Comparison of ENCODE assay signal across 8 cellular contexts in genomic region chr2:70302195-70302546, GRCh38. TPM values are rescaled to one million over a fixed set of nuclear protein-coding genes. Genes with fewer than 3 reads are reported as not detected.
A peak's percentile ranks its signal among the peaks of the same experiment; 100 is the strongest.
DNase-seq lines count a peak whose midpoint lies in the region; ATAC-seq and TF ChIP-seq lines count a peak whose summit lies in the region.
"Not testable (repeated sequence)": the region's sequence is repeated elsewhere in the genome, so short reads cannot be mapped to it uniquely, and the experiment has no call there.

No MANE protein-coding gene starts in this region.

- peaks cover 20% of the 10 kb centered on the region for H3K4me1 Mint-ChIP-seq in activated T-helper 17 cell treated with anti-CD3 and anti-CD28 coated beads, Interleukin-2, amount 50 U/mL, for 72 hours
- H3K4me1 Mint-ChIP-seq in dendritic cell treated with granulocyte-macrophage colony-stimulating factor and Interleukin-4, amounts not matched to agents 40 ng/mL and 50 ng/mL, for 4 days (ENCODE audit: low read depth) = peaks cover 18% of the 10 kb centered on the region
- peaks cover 30% of the 10 kb centered on the region for H3K4me1 Mint-ChIP-seq in neural crest cell
- peaks cover 28% of the 10 kb centered on the region for H3K4me1 Mint-ChIP-seq in stimulated activated memory B cell treated with anti-CD40 and anti-IgM and Interleukin-4, amounts not matched to agents 10 μg/mL and 1 μg/mL and 100 μg/mL, for 72 hours

- POLR2A ChIA-PET in A673 (lab: Charles Lee; ENCODE audit: low non-redundant PET) = interaction anchor here (0.7 kb wide), 1 partner anchor 401 kb away, joined by 9 read pairs; no protein-coding TSS in a partner anchor

- TF ChIP-seq CTCF in A673 (conservative IDR thresholded peaks at IDR 0.05; ENCODE audit: low read depth, low read length); neural crest cell (conservative IDR thresholded peaks at IDR 0.05): not testable (repeated sequence)
- peak; percentile 68 for TF ChIP-seq CTCF in RWPE2 (IDR thresholded peaks at IDR 0.05; ENCODE audit: poor library complexity, severe bottlenecking)

- not testable (repeated sequence) for H3K27ac ChIP-seq in A673 (ENCODE audit: low read depth, low read length, poor library complexity, severe bottlenecking); RWPE2 (ENCODE audit: poor library complexity, severe bottlenecking); iPS-18a (ENCODE audit: low read length)

- not testable (repeated sequence) for H3K27me3 ChIP-seq in A673 (replicated peaks; ENCODE audit: insufficient read depth, low read depth, low read length, poor library complexity); HAP-1 (ENCODE audit: low read depth); RWPE2 (ENCODE audit: insufficient read depth, poor library complexity, severe bottlenecking); iPS-18a (ENCODE audit: control insufficient read depth, insufficient read depth, low read length)

- in situ Hi-C loops in HAP-1 (cut with MboI; ENCODE audit: low sequenced_read_pairs) = loop anchor here (10.0 to 25.0 kb wide), 2 partner anchors 343 to 635 kb away; partner anchors contain the start of gene ATP6V1B1

- not testable (repeated sequence) for DNase-seq in A673 (ENCODE audit: low spot score); HAP-1 (ENCODE audit: low spot score in 2 of 2); RWPE2 (ENCODE audit: low spot score); neural crest cell (ENCODE audit: low read depth, low spot score)

- CTCF ChIA-PET in A673 (lab: Charles Lee) = interaction anchor here (0.7 to 1.2 kb wide), 4 partner anchors 12 to 577 kb away, joined by 3 to 6 read pairs (median 3); no protein-coding TSS in a partner anchor

- H3K4me1 ChIP-seq in A673 (ENCODE audit: insufficient read depth, low read length, poor library complexity, severe bottlenecking) (peaks cover 13% of the 10 kb centered on the region), HAP-1 (peaks cover 17% of the 10 kb centered on the region), iPS-18a (ENCODE audit: control insufficient read depth, low read depth, low read length) (peaks cover 10% of the 10 kb centered on the region)
- H3K4me1 ChIP-seq in RWPE2 (ENCODE audit: insufficient read depth, poor library complexity, severe bottlenecking) = not testable (repeated sequence)

- H3K36me3 ChIP-seq in A673 (ENCODE audit: insufficient read depth, low read length, poor library complexity, severe bottlenecking) = not testable (repeated sequence)
- H3K36me3 ChIP-seq in HAP-1 (replicated peaks) = peaks cover 31% of the 10 kb centered on the region
- peaks cover 27% of the 10 kb centered on the region for H3K36me3 ChIP-seq in RWPE2 (ENCODE audit: low read depth)
- H3K36me3 ChIP-seq in iPS-18a (ENCODE audit: control insufficient read depth, low read depth, low read length) = peaks cover 10% of the 10 kb centered on the region

- not testable (repeated sequence) for H3K9me3 ChIP-seq in A673 (ENCODE audit: low read depth, low read length, poor library complexity, severe bottlenecking); HAP-1; RWPE2 (ENCODE audit: severe bottlenecking); iPS-18a (ENCODE audit: control insufficient read depth, low read depth, low read length)

- not testable (repeated sequence) for H3K9me3 Mint-ChIP-seq in activated T-helper 17 cell treated with anti-CD3 and anti-CD28 coated beads, Interleukin-2, amount 50 U/mL, for 72 hours; dendritic cell treated with granulocyte-macrophage colony-stimulating factor and Interleukin-4, amounts not matched to agents 40 ng/mL and 50 ng/mL, for 4 days; neural crest cell; stimulated activated memory B cell treated with anti-CD40 and anti-IgM and Interleukin-4, amounts not matched to agents 10 μg/mL and 1 μg/mL and 100 μg/mL, for 72 hours

- H3K27ac Mint-ChIP-seq in activated T-helper 17 cell treated with anti-CD3 and anti-CD28 coated beads, Interleukin-2, amount 50 U/mL, for 72 hours; neural crest cell (ENCODE audit: unreplicated experiment): not testable (repeated sequence)
- H3K27ac Mint-ChIP-seq in dendritic cell treated with granulocyte-macrophage colony-stimulating factor and Interleukin-4, amounts not matched to agents 40 ng/mL and 50 ng/mL, for 4 days = peak overlapping the region; percentile 86
- H3K27ac Mint-ChIP-seq in stimulated activated memory B cell treated with anti-CD40 and anti-IgM and Interleukin-4, amounts not matched to agents 10 μg/mL and 1 μg/mL and 100 μg/mL, for 72 hours = peak overlapping the region; percentile 89

- peak overlapping the region; percentile 96 for H3K9ac ChIP-seq in iPS-18a (ENCODE audit: low read length)

- intact Hi-C loops in A673 (cut with micrococcal nuclease; ENCODE audit: unreplicated experiment) = loop anchor here (2.0 to 10.0 kb wide), 4 partner anchors 250 to 577 kb away; partner anchors contain the start of gene TGFA
- intact Hi-C loops in dendritic cell treated with granulocyte-macrophage colony-stimulating factor and Interleukin-4, amounts not matched to agents 40 ng/mL and 50 ng/mL, for 4 days (cut with micrococcal nuclease) = loop anchor here (5.0 to 10.0 kb wide), 3 partner anchors 390 to 643 kb away; no protein-coding TSS in a partner anchor

- not testable (repeated sequence) for ATAC-seq in RWPE2 (ENCODE audit: low read depth); activated T-helper 17 cell treated with anti-CD3 and anti-CD28 coated beads, Interleukin-2, amount 50 U/mL, for 72 hours (replicated peaks); stimulated activated memory B cell treated with anti-CD40 and anti-IgM and Interleukin-4, amounts not matched to agents 10 μg/mL and 1 μg/mL and 100 μg/mL, for 72 hours

- H3K27me3 Mint-ChIP-seq in activated T-helper 17 cell treated with anti-CD3 and anti-CD28 coated beads, Interleukin-2, amount 50 U/mL, for 72 hours; dendritic cell treated with granulocyte-macrophage colony-stimulating factor and Interleukin-4, amounts not matched to agents 40 ng/mL and 50 ng/mL, for 4 days; neural crest cell (ENCODE audit: low read depth); stimulated activated memory B cell treated with anti-CD40 and anti-IgM and Interleukin-4, amounts not matched to agents 10 μg/mL and 1 μg/mL and 100 μg/mL, for 72 hours: not testable (repeated sequence)

- BruUV-seq in A673 (replicated peaks; lab: Mats Ljungman, UMichigan) = not testable (repeated sequence)

- H3K4me3 Mint-ChIP-seq in activated T-helper 17 cell treated with anti-CD3 and anti-CD28 coated beads, Interleukin-2, amount 50 U/mL, for 72 hours = peak overlapping the region; percentile 89
- H3K4me3 Mint-ChIP-seq in dendritic cell treated with granulocyte-macrophage colony-stimulating factor and Interleukin-4, amounts not matched to agents 40 ng/mL and 50 ng/mL, for 4 days = peak overlapping the region; percentile 85
- peak overlapping the region; percentile 92 for H3K4me3 Mint-ChIP-seq in neural crest cell
- peak overlapping the region; percentile 83 for H3K4me3 Mint-ChIP-seq in stimulated activated memory B cell treated with anti-CD40 and anti-IgM and Interleukin-4, amounts not matched to agents 10 μg/mL and 1 μg/mL and 100 μg/mL, for 72 hours

- peaks cover 39% of the 10 kb centered on the region for H3K36me3 Mint-ChIP-seq in activated T-helper 17 cell treated with anti-CD3 and anti-CD28 coated beads, Interleukin-2, amount 50 U/mL, for 72 hours (ENCODE audit: low read depth)
- H3K36me3 Mint-ChIP-seq in dendritic cell treated with granulocyte-macrophage colony-stimulating factor and Interleukin-4, amounts not matched to agents 40 ng/mL and 50 ng/mL, for 4 days (ENCODE audit: low read depth) = peaks cover 44% of the 10 kb centered on the region
- peaks cover 14% of the 10 kb centered on the region for H3K36me3 Mint-ChIP-seq in neural crest cell (ENCODE audit: low read depth)
- H3K36me3 Mint-ChIP-seq in stimulated activated memory B cell treated with anti-CD40 and anti-IgM and Interleukin-4, amounts not matched to agents 10 μg/mL and 1 μg/mL and 100 μg/mL, for 72 hours = peaks cover 19% of the 10 kb centered on the region

- H3K4me3 ChIP-seq in A673 (ENCODE audit: low read depth, low read length, poor library complexity, severe bottlenecking) (peak overlapping the region; percentile 86), HAP-1 (peak overlapping the region; percentile 92; the same call in 1 of the 2 replicates), RWPE2 (ENCODE audit: severe bottlenecking) (peak overlapping the region; percentile 63)
- not testable (repeated sequence) for H3K4me3 ChIP-seq in iPS-18a (ENCODE audit: low read length)

RNA-seq across cellular contexts. Expression of gene FAM136A, which starts 0.3 kb away (rescaled TPM):
- total RNA-seq in A673 (2021) = 71.6 and 77.7 TPM in 2 replicates
- total RNA-seq in activated T-helper 17 cell treated with anti-CD3 and anti-CD28 coated beads, Interleukin-2, amount 50 U/mL, for 72 hours = 10 to 100 TPM; 32.5 to 69.2 TPM
- total RNA-seq in neural crest cell = 76.9 and 79.1 TPM in 2 replicates

RNA-seq across cellular contexts. Expression of gene SNRPG, which starts 8.6 kb away (rescaled TPM):
- total RNA-seq in A673 (2021) (355 and 386 TPM in 2 replicates), neural crest cell (291 and 311 TPM in 2 replicates)
- total RNA-seq in activated T-helper 17 cell treated with anti-CD3 and anti-CD28 coated beads, Interleukin-2, amount 50 U/mL, for 72 hours = 100 to 1,000 TPM; 232 to 441 TPM

RNA-seq across cellular contexts. Expression of gene PCYOX1, which starts 44.2 kb away (rescaled TPM):
- total RNA-seq in A673 (2021) = 45.7 and 46.0 TPM in 2 replicates
- 10 to 100 TPM; 18.2 to 24.7 TPM for total RNA-seq in activated T-helper 17 cell treated with anti-CD3 and anti-CD28 coated beads, Interleukin-2, amount 50 U/mL, for 72 hours
- 64.6 and 70.2 TPM in 2 replicates for total RNA-seq in neural crest cell

RNA-seq across cellular contexts. Expression of gene TIA1, which starts 53.7 kb away (rescaled TPM):
- total RNA-seq in A673 (2021) = 185 and 197 TPM in 2 replicates
- 10 to 100 TPM; 88.2 to 95.6 TPM for total RNA-seq in activated T-helper 17 cell treated with anti-CD3 and anti-CD28 coated beads, Interleukin-2, amount 50 U/mL, for 72 hours
- 273 and 287 TPM in 2 replicates for total RNA-seq in neural crest cell
